ENCODE assay signal across 10 cellular contexts in the genomic region with DNA sequence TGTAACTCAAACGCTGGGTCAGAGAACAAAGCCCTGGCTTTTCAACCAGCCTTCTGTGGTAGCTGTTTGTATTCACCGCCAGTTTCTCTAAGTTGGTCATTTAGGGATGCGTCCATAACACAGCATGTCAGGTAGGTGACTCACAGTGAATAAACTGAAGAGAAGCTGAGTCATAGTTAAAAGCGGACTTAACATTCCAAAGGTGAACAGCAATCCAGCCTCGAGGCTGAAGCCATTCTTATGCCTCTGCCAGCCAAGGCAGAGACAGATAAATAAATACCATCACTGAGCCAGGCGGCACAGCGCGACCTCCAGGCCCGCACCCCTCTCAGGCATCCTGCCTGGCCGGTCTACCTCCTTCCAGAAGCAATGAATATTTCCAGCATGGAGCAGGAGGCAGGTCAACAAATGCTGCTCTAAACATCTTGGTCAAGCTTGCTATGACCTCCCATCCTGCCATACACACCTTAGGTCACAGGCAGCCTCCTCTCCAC. TPM values are rescaled to one million over a fixed set of nuclear protein-coding genes. Genes with fewer than 3 reads are reported as not detected.
DNase-seq lines count a peak whose midpoint lies in the region; ATAC-seq, FAIRE-seq and TF ChIP-seq lines count a peak whose summit lies in the region.
"Had no signal": no experiment of that assay in that cellular context is flagged by ENCODE, and none has a peak within 500 bp of the region (broad histone marks: within the 10 kb centered on the region; RNA-seq: fewer than 3 reads in every experiment).

No MANE protein-coding gene starts in this region.

- DNase-seq in DMS79 treated with DMSO at 0.1 percent for 48 hours (lab: John Stamatoyannopoulos, UW) (peak; percentile 15), DMS79 (lab: John Stamatoyannopoulos, UW) (no peak), amniotic stem cell (lab: John Stamatoyannopoulos, UW) (peak; percentile 32), kidney (peak; percentile 86), upper lobe of left lung (peak in 1 of 2 donors; percentile 77), GDM1 (lab: John Stamatoyannopoulos, UW) (no peak)
- DNase-seq: 8988T; activated CD8-positive, alpha-beta T cell treated with anti-CD3 and anti-CD28 coated beads for 36 hours had no signal

- no peaks in the 10 kb centered on the region for H3K27me3 ChIP-seq in upper lobe of left lung

- intact Hi-C loops in kidney (cut with DNase I) = no loop called here

- TF ChIP-seq EP300 in upper lobe of left lung (IDR thresholded peaks at IDR 0.05) = peak in 1 of 4 donors; percentile 75

- no peak for TF ChIP-seq CTCF in kidney (IDR thresholded peaks at IDR 0.05; ENCODE audit: borderline replicate concordance, extremely low read depth, insufficient read depth)
- no peak for TF ChIP-seq CTCF in upper lobe of left lung (IDR thresholded peaks at IDR 0.05)

- H3K9me3 ChIP-seq in kidney (ENCODE audit: control insufficient read depth in 1 of 2, low read length in 2 of 2) (no peaks in the 10 kb centered on the region), upper lobe of left lung (no peaks in the 10 kb centered on the region)

- TF ChIP-seq POLR2A in upper lobe of left lung (IDR thresholded peaks at IDR 0.05) = no peak

- H3K27ac ChIP-seq in kidney (ENCODE audit: low read depth in 2 of 2, low read length in 2 of 2) (no peak overlapping the region), upper lobe of left lung (peak overlapping the region; percentile 30 to 69 (median 57))

- no peak for FAIRE-seq in kidney (lab: Jason Lieb, UNC)

- H3K9ac ChIP-seq in kidney (ENCODE audit: low read length in 2 of 2) = no peak overlapping the region

- H3K36me3 ChIP-seq in kidney (ENCODE audit: control insufficient read depth in 1 of 2, insufficient read depth in 2 of 2, low read length in 2 of 2) = no peaks in the 10 kb centered on the region
- H3K36me3 ChIP-seq in upper lobe of left lung = no peaks in the 10 kb centered on the region

- ATAC-seq in upper lobe of left lung (ENCODE audit: low FRiP score in 2 of 2) (peak; percentile 47 to 85), HG03565 (IDR thresholded peaks at IDR 0.05; ENCODE audit: unreplicated experiment) (no peak), HG03378 (IDR thresholded peaks at IDR 0.05; ENCODE audit: unreplicated experiment) (no peak)
- ATAC-seq: activated CD8-positive, alpha-beta T cell treated with anti-CD3 and anti-CD28 coated beads for 36 hours had no signal

- 66 to 70% methylated on average over 9 to 10 of the region's 10 CpGs for WGBS in upper lobe of left lung, 2 donors

- H3K4me1 ChIP-seq in kidney (ENCODE audit: control insufficient read depth in 1 of 2, insufficient read depth in 1 of 2, low read depth in 1 of 2, low read length in 2 of 2) (peaks cover 0 to 2% of the 10 kb centered on the region in 2 donors), upper lobe of left lung (peaks cover 0 to 8% (median 2%) of the 10 kb centered on the region in 4 donors)

- H3K4me3 ChIP-seq in kidney (ENCODE audit: low read length in 2 of 2) (no peak overlapping the region), upper lobe of left lung (no peak overlapping the region)

RNA-seq across cellular contexts. Expression of a gene that starts 12.4 kb away (rescaled TPM):
- total RNA-seq in kidney (0.31 TPM), upper lobe of left lung (10 to 100 TPM in 2 of 6 donors, 1 to 10 TPM in 4; 2.1 to 27.8 (median 8.0) TPM)
- 0.26 TPM for polyA plus RNA-seq in kidney (ENCODE audit: insufficient read depth, low read depth, low replicate concordance)
- total RNA-seq: activated CD8-positive, alpha-beta T cell treated with anti-CD3 and anti-CD28 coated beads for 36 hours had no signal

Comparison
In these comparisons a context has a peak if more than half of its experiments do, and no peak if none do; other contexts are left out.
1. DNase-seq: peak in DMS79 treated with DMSO at 0.1 percent for 48 hours (single experiment), amniotic stem cell (single experiment) and kidney (single experiment); none in DMS79 (single experiment) and GDM1 (single experiment).
2. H3K27ac ChIP-seq: peak in upper lobe of left lung (4 of 4); none in kidney (0 of 2).
3. ATAC-seq: peak in upper lobe of left lung (2 of 2); none in HG03565 (single experiment) and HG03378 (single experiment).